ENCODE assay signal across 23 cellular contexts in the genomic region with DNA sequence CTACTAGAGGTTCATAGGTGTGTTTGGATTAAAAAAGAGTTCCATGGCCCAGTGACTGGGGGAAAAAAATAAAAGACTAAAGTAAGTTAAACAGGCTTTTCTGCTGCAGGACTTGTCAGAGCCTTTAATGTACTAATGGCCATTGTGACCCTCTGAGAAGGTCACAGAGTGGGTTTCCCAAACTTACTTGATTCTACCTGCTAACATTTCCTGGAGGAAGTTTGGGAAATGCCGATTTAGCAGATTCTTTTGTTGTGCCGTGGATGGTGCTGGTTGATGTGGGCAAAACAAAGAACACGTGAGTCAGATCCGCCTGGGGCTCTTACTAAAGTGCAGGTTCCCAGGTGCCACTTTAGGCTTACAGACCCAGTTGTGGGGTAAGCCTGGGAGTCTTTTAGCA. TPM values are rescaled to one million over a fixed set of nuclear protein-coding genes. Genes with fewer than 3 reads are reported as not detected.
A peak's percentile ranks its signal among the peaks of the same experiment; 100 is the strongest.
DNase-seq lines count a peak whose midpoint lies in the region; ATAC-seq, FAIRE-seq and TF ChIP-seq lines count a peak whose summit lies in the region.
"Had no signal": no experiment of that assay in that cellular context is flagged by ENCODE, and none has a peak within 500 bp of the region (broad histone marks: within the 10 kb centered on the region; RNA-seq: fewer than 3 reads in every experiment).

No MANE protein-coding gene starts in this region.

- H3K79me1 ChIP-seq in IMR-90 (ENCODE audit: low read depth in 1 of 2, low read length in 2 of 2) = no peaks in the 10 kb centered on the region

- no peak overlapping the region for H2BK20ac ChIP-seq in IMR-90 (ENCODE audit: low read depth, low read length)

- H4K20me1 ChIP-seq in IMR-90 (ENCODE audit: insufficient read depth, low read length) = no peaks in the 10 kb centered on the region; the same call in 1 of the 2 replicates
- H4K20me1 ChIP-seq in K562 (replicated peaks; ENCODE audit: control insufficient read depth, insufficient read depth, low read length) = no peaks in the 10 kb centered on the region

- no peak overlapping the region for H4K8ac ChIP-seq in IMR-90 (ENCODE audit: low read depth in 2 of 2, low read length in 2 of 2)

- H2AK9ac ChIP-seq in IMR-90 (replicated peaks; ENCODE audit: low read depth, low read length, poor library complexity) = no peak overlapping the region

- H3K9ac ChIP-seq in IMR-90 (ENCODE audit: low read depth, low read length) (no peak overlapping the region), K562 (ENCODE audit: insufficient read depth in 1 of 2, low read depth in 2 of 2, low read length in 2 of 2) (no peak overlapping the region)
- H3K9ac ChIP-seq: GM23248 had no signal

- H3K27me3 ChIP-seq in IMR-90 (ENCODE audit: control insufficient read depth, insufficient read depth, low read length) = peaks cover 57% of the 10 kb centered on the region
- no peaks in the 10 kb centered on the region for H3K27me3 ChIP-seq in K562 (ENCODE audit: control insufficient read depth in 2 of 2, insufficient read depth in 2 of 2, low read length in 2 of 2)

- in situ Hi-C loops in IMR-90 (cut with MboI; ENCODE audit: low sequenced_read_pairs) (no loop called here), K562 (cut with MboI) (loop anchor here (25.0 kb wide), 1 partner anchor 852 kb away; no protein-coding TSS in a partner anchor)

- ATAC-seq in IMR-90 (ENCODE audit: low read depth) (no peak), K562 (no peak), HG03457 (IDR thresholded peaks at IDR 0.05; ENCODE audit: unreplicated experiment) (no peak)

- POLR2A ChIA-PET in IMR-90 (lab: Charles Lee; ENCODE audit: unreplicated experiment) (no interaction called here), K562 (lab: Yijun Ruan, JAX) (no interaction called here)

- H2AK5ac ChIP-seq in IMR-90 (ENCODE audit: low read depth, low read length) = no peak overlapping the region

- TF ChIP-seq RAD21 in IMR-90 (IDR thresholded peaks at IDR 0.05; ENCODE audit: low read length) = no peak
- no peak for TF ChIP-seq RAD21 in K562 (CRISPR knock-in tag; conservative IDR thresholded peaks at IDR 0.05 in 1 of 2, IDR thresholded peaks at IDR 0.05 in 1 of 2)

- no peaks in the 10 kb centered on the region for H3K4me1 ChIP-seq in IMR-90 (ENCODE audit: control insufficient read depth, insufficient read depth, low read length)
- H3K4me1 ChIP-seq in K562 (replicated peaks in 1 of 2; ENCODE audit: control insufficient read depth in 2 of 2, insufficient read depth in 2 of 2, low read length in 2 of 2) = peaks cover 0 to 19% of the 10 kb centered on the region in 2 experiments; a peak in 2 of 5 replicates
- H3K4me1 ChIP-seq: Caco-2 had no signal

- dilution Hi-C loops in IMR-90 (cut with HindIII; ENCODE audit: low sequenced_read_pairs, unreplicated experiment) = no loop called here

- intact Hi-C loops in IMR-90 (cut with micrococcal nuclease) = no loop called here
- intact Hi-C loops in K562 (cut with micrococcal nuclease) = no loop called here

- H3K9me3 ChIP-seq in IMR-90 (ENCODE audit: control insufficient read depth, insufficient read depth, low read length) (peaks cover 2% of the 10 kb centered on the region; the same call in 1 of the 2 replicates), K562 (replicated peaks; ENCODE audit: control insufficient read depth, insufficient read depth, low read depth, low read length) (no peaks in the 10 kb centered on the region)
- H3K9me3 ChIP-seq: Caco-2 had no signal

- no peak overlapping the region for H4K91ac ChIP-seq in IMR-90 (ENCODE audit: insufficient read depth, low read depth, low read length)

- DNase-seq in IMR-90 (no peak), K562 (ENCODE audit: extremely low read depth in 1 of 4, low spot score in 3 of 4) (no peak), epithelial cell of esophagus (ENCODE audit: low read depth) (peak; percentile 11), HPDE6-E6E7 (ENCODE audit: extremely low spot score) (no peak), HuH-7.5 (ENCODE audit: low spot score) (no peak)
- DNase-seq in stimulated activated naive CD4-positive, alpha-beta T cell (lab: John Stamatoyannopoulos, UW) = no peak
- DNase-seq: AML-193; Caco-2; CD4-positive, alpha-beta T cell; DMS153; DMS79; GDM1; GM23248; HCEC 1CT; HFFc6; Kasumi-1; KG1 had no signal

- no peak overlapping the region for H2BK120ac ChIP-seq in IMR-90 (ENCODE audit: low read depth, low read length)

- no peak for FAIRE-seq in K562 (lab: Jason Lieb, UNC)
- FAIRE-seq: A204.1, H54 had no signal

- H3K4me2 ChIP-seq in IMR-90 (ENCODE audit: low read depth, low read length) = no peak overlapping the region
- no peak overlapping the region for H3K4me2 ChIP-seq in K562 (ENCODE audit: insufficient read depth, low read length)

- CTCF ChIA-PET in IMR-90 (lab: Yijun Ruan, JAX) = no interaction called here
- CTCF ChIA-PET in K562 (lab: Yijun Ruan, JAX; ENCODE audit: low intra/inter-chr PET ratio) = no interaction called here

- no peak overlapping the region for H3K4me3 ChIP-seq in IMR-90 (ENCODE audit: insufficient read depth, low read depth, low read length)
- H3K4me3 ChIP-seq in K562 = no peak overlapping the region
- no peak overlapping the region for H3K4me3 ChIP-seq in epithelial cell of esophagus (ENCODE audit: low read length)
- H3K4me3 ChIP-seq: GM23248 had no signal

- peaks cover under 1% of the 10 kb centered on the region; the same call in 1 of the 2 replicates for H3K9me1 ChIP-seq in IMR-90 (ENCODE audit: insufficient read depth, low read length)
- no peaks in the 10 kb centered on the region for H3K9me1 ChIP-seq in K562 (ENCODE audit: control insufficient read depth, insufficient read depth, low read length)

- no peak for TF ChIP-seq CTCF in IMR-90 (conservative IDR thresholded peaks at IDR 0.05; ENCODE audit: low read depth, low read length)
- no peak for TF ChIP-seq CTCF in K562 (IDR thresholded peaks at IDR 0.05 in 2 of 3, conservative IDR thresholded peaks at IDR 0.05 in 1 of 3; ENCODE audit: insufficient read depth in 2 of 3, low read depth in 1 of 3, low read length in 3 of 3)
- no peak for TF ChIP-seq CTCF in epithelial cell of esophagus (IDR thresholded peaks at IDR 0.05; ENCODE audit: insufficient read depth, low read depth, low read length, missing control alignments)

- BruUV-seq in IMR-90 (replicated peaks; lab: Mats Ljungman, UMichigan) (no TSS peak), K562 (replicated peaks; lab: Mats Ljungman, UMichigan) (no TSS peak)

- H3K27ac ChIP-seq in IMR-90 (ENCODE audit: insufficient read depth, low read length) = no peak overlapping the region
- no peak overlapping the region for H3K27ac ChIP-seq in K562 (ENCODE audit: extremely low read depth, low read depth, low read length)
- H3K27ac ChIP-seq: C4-2B, GM23248 had no signal

- H3K56ac ChIP-seq in IMR-90 (ENCODE audit: extremely low read depth, insufficient read depth, low read length) = no peak overlapping the region

- WGBS in IMR-90 (ENCODE audit: extremely low coverage in 2 of 2, insufficient read length in 1 of 2), 2 experiments = 100% methylated on average over 2 of the region's 4 CpGs; no CpG with 5 or more reads in 1 of the 2 experiments
- WGBS in K562 (ENCODE audit: insufficient coverage, low coverage, missing lambda C conversion rate) = 54% methylated on average over 4 of the region's 4 CpGs

- TF ChIP-seq POLR2A in IMR-90 (IDR thresholded peaks at IDR 0.05; ENCODE audit: low read depth, low read length) (no peak), K562 (conservative IDR thresholded peaks at IDR 0.05) (no peak)

- no peak overlapping the region for H4K5ac ChIP-seq in IMR-90 (ENCODE audit: low read depth, low read length)

- no peak overlapping the region for H3K4ac ChIP-seq in IMR-90 (ENCODE audit: low read depth, low read length)

- TF ChIP-seq EP300 in K562 (IDR thresholded peaks at IDR 0.05; ENCODE audit: low read length) = no peak

- H2BK5ac ChIP-seq in IMR-90 (ENCODE audit: low read depth, low read length, poor library complexity, severe bottlenecking) = no peak overlapping the region

- no peaks in the 10 kb centered on the region for H3K79me2 ChIP-seq in K562 (ENCODE audit: control insufficient read depth, insufficient read depth, low read length)

- H2BK15ac ChIP-seq in IMR-90 (ENCODE audit: low read depth, low read length) = no peak overlapping the region

- H3K36me3 ChIP-seq in IMR-90 (ENCODE audit: control insufficient read depth, insufficient read depth, low read length) (no peaks in the 10 kb centered on the region), K562 (ENCODE audit: control insufficient read depth, insufficient read depth, low read length) (no peaks in the 10 kb centered on the region)

- no peak overlapping the region for H3K14ac ChIP-seq in IMR-90 (replicated peaks; ENCODE audit: low read depth, low read length)

- H3K23ac ChIP-seq in IMR-90 (ENCODE audit: low read depth, low read length) = no peak overlapping the region

- H2AFZ ChIP-seq in IMR-90 (replicated peaks; ENCODE audit: low read length, poor library complexity) (no peak overlapping the region), K562 (ENCODE audit: low read depth, low read length) (no peak overlapping the region)
- H2AFZ ChIP-seq: GM23248 had no signal

- H3K18ac ChIP-seq in IMR-90 (ENCODE audit: low read depth, low read length) = no peak overlapping the region

TF ChIP-seq in K562, 482 proteins besides CTCF, POLR2A, EP300 and RAD21 (continues in another document):
- TF ChIP-seq ZNF239 (CRISPR knock-in tag; IDR thresholded peaks at IDR 0.05) = peak; percentile 99
- TF ChIP-seq ZNF584 (CRISPR knock-in tag; IDR thresholded peaks at IDR 0.05; ENCODE audit: low read depth) = no peak
- TF ChIP-seq SMC3 (conservative IDR thresholded peaks at IDR 0.05; ENCODE audit: insufficient read depth, low read depth, low read length) = no peak

RNA-seq across cellular contexts. Expression of a gene that starts 13.6 kb away (rescaled TPM):
- total RNA-seq in IMR-90 (2012; rRNA removed) = not detected in 2 replicates
- polyA plus RNA-seq in IMR-90 (2012; rRNA removed) = not detected in 2 replicates
- polyA plus RNA-seq in IMR-90 (2012; cell fraction: cytosol; rRNA removed) = not detected in 2 replicates
- not detected in 2 replicates for polyA plus RNA-seq in IMR-90 (2012; cell fraction: nucleus; rRNA removed; ENCODE audit: low replicate concordance)
- 1.4 TPM in 1 of 2 replicates, not detected in the other for total RNA-seq in K562 (2011; cell fraction: chromatin; rRNA removed; ENCODE audit: low replicate concordance)
- total RNA-seq in K562 (2011; cell fraction: nucleolus; rRNA removed) = not detected in 2 replicates
- total RNA-seq in K562 (2011; cell fraction: nucleoplasm; rRNA removed) = not detected in 2 replicates
- not detected in 2 replicates for total RNA-seq in K562 (2014; rRNA removed)
- not detected in 2 replicates for total RNA-seq in K562 (2014; rRNA removed; fragmentation: Illumina TruSeq; extraction: Trizol)
- total RNA-seq in K562 (2015; rRNA removed; fragmentation: Illumina TruSeq; extraction: Trizol) = not detected in 2 replicates
- not detected in 2 replicates for total RNA-seq in K562 (2021)
- polyA plus RNA-seq in K562 (2011; rRNA removed) = not detected in 2 replicates
- polyA plus RNA-seq in K562 (2011; cell fraction: cytosol; rRNA removed) = not detected in 2 replicates
- not detected in 2 replicates for polyA plus RNA-seq in K562 (2011; cell fraction: nucleus; rRNA removed)
- polyA plus RNA-seq in K562 (2012) = not detected in 2 replicates
- not detected in 2 replicates for polyA plus RNA-seq in K562 (2014; fragmentation: Illumina TruSeq; extraction: Trizol)
- not detected for polyA plus RNA-seq in K562 (2014; fragmentation: Nextera tagmentation; extraction: Ambion mirVana)
- polyA plus RNA-seq in K562 (2014; rRNA removed) = not detected in 2 replicates
- polyA minus RNA-seq in K562 (2011; rRNA and poly(A)+ RNA removed) = 0.70 TPM in 1 of 2 replicates, not detected in the other
- polyA minus RNA-seq in K562 (2011; cell fraction: cytosol; rRNA and poly(A)+ RNA removed) = not detected in 2 replicates
- polyA minus RNA-seq in K562 (2011; cell fraction: nucleus; rRNA and poly(A)+ RNA removed) = not detected in 2 replicates
- total RNA-seq: Caco-2; CD4-positive, alpha-beta T cell; Daoy; GM23248; HFFc6 had no signal
- polyA plus RNA-seq: BJ, GM23248 had no signal
